In the genomic region with DNA sequence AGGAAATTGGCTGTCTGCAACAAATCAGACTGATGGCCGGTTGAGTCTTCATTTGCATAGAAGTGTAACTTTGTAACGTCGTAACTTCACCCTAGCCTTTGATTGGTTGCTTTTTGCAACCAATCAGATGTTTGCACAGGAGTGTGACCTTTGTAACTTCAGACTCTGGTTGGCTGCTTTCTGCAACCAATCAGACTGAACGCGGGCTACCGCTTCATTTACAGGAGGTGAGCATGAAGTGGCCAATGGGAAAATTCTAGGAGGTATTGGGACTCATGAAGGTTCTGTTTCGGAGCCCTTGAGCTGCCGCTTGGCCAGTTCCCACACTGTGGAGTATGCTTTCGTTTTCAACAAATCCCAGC, we compare ENCODE assay signal across 8 cellular contexts. TPM values are rescaled to one million over a fixed set of nuclear protein-coding genes. Genes with fewer than 3 reads are reported as not detected.
A peak's percentile ranks its signal among the peaks of the same experiment; 100 is the strongest.
DNase-seq lines count a peak whose midpoint lies in the region; TF ChIP-seq lines count a peak whose summit lies in the region.

No MANE protein-coding gene starts in this region.

- DNase-seq in activated CD4-positive, alpha-beta T cell treated with anti-CD3 and anti-CD28 coated beads for 24 hours (ENCODE audit: low read depth in 2 of 2), result peak; percentile 12 to 29
- no peak for DNase-seq in activated CD4-positive, alpha-beta T cell treated with anti-CD3 and anti-CD28 coated beads, Interleukin-2, amount 50 U/mL, for 1 hour
- DNase-seq in HFFc6, result peak; percentile 78
- DNase-seq in NB4 (ENCODE audit: low read depth), result peak; percentile 94
- peak; percentile 24 to 69 for DNase-seq in SW 1271 (lab: John Stamatoyannopoulos, UW)
- DNase-seq in choroid plexus epithelial cell (ENCODE audit: low read depth), result peak; percentile 95
- peak; percentile 16 for DNase-seq in stimulated activated CD4-positive, alpha-beta T cell treated with anti-CD3 and anti-CD28 coated beads, Interleukin-2, amount 100 ng/mL, for 4 hours (ENCODE audit: low read depth)

- H3K27me3 ChIP-seq in layer of hippocampus (ENCODE audit: control insufficient read depth, insufficient read depth, low read length), result no peaks in the 10 kb centered on the region

- no peak for TF ChIP-seq CTCF in HFFc6 (IDR thresholded peaks at IDR 0.05)
- TF ChIP-seq CTCF in NB4 (IDR thresholded peaks at IDR 0.05; ENCODE audit: low read depth, low read length), result no peak
- TF ChIP-seq CTCF in choroid plexus epithelial cell (conservative IDR thresholded peaks at IDR 0.05; ENCODE audit: low read depth, low read length), result no peak

- peak overlapping the region; percentile 94 for H3K27ac Mint-ChIP-seq in HFFc6

- peak overlapping the region; percentile 88 for H3K27ac ChIP-seq in layer of hippocampus (ENCODE audit: low read depth, low read length)

- peak overlapping the region; percentile 91 for H3K4me3 Mint-ChIP-seq in HFFc6

- peaks cover 55% of the 10 kb centered on the region for H3K36me3 Mint-ChIP-seq in HFFc6 (ENCODE audit: low read depth)

- H3K9me3 Mint-ChIP-seq in HFFc6, result peaks cover 57% of the 10 kb centered on the region

- H3K27me3 Mint-ChIP-seq in HFFc6 (ENCODE audit: insufficient read depth), result peaks cover 3% of the 10 kb centered on the region; the same call in 1 of the 2 replicates

- peaks cover 17% of the 10 kb centered on the region for H3K4me1 Mint-ChIP-seq in HFFc6 (ENCODE audit: low read depth)

- H3K4me3 ChIP-seq in NB4 (ENCODE audit: low read depth, low read length) (peak overlapping the region; percentile 83), choroid plexus epithelial cell (ENCODE audit: low read depth, low read length) (peak overlapping the region; percentile 83)

- no peak for TF ChIP-seq POLR2A in NB4 (IDR thresholded peaks at IDR 0.05; ENCODE audit: extremely low read depth, insufficient read length)

RNA-seq across cellular contexts. Expression of a gene that starts 0.4 kb away (rescaled TPM):
- total RNA-seq in HFFc6 (2021; fragmentation: NEBNext Ultra II Directional; extraction: Animal tissue kit (Norgen Biotek cat#: 25700)), result 10 to 100 TPM in 5 of 6 experiments, 1 to 10 TPM in 1; 9.2 to 13.8 (median 11.5) TPM

RNA-seq across cellular contexts. Expression of a gene that starts 13.9 kb away (rescaled TPM):
- total RNA-seq in HFFc6 (2021; fragmentation: NEBNext Ultra II Directional; extraction: Animal tissue kit (Norgen Biotek cat#: 25700)), result 1 to 10 TPM; 5.5 to 7.1 (median 6.6) TPM

RNA-seq across cellular contexts. Expression of a gene that starts 39.3 kb away (rescaled TPM):
- 1 to 10 TPM in 2 of 6 experiments, under 1 TPM in 4; 0.66 to 1.3 (median 0.91) TPM for total RNA-seq in HFFc6 (2021; fragmentation: NEBNext Ultra II Directional; extraction: Animal tissue kit (Norgen Biotek cat#: 25700))
